1 cellular context compared by ENCODE assay signal in the genomic region with DNA sequence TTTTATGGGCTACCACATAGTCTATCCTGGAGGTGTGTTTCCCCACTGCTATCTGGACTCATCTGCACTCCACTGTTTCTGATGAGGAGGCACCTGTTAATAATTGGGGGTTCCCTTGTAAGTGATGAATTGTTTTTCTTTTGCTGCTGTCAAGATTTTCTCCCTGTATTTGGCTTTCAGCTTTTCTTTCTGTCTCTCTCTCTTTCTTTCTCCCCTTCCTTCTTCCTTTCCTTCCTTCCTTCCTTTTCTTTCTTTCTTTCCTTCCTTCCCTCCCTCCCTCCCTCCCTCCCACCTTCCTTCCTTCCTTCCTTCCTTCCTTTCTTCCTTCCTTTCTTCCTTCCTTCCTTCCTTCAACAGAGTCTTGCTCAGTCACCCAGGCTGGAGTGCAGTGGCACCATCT.
TF ChIP-seq lines count a peak whose summit lies in the region.

No MANE protein-coding gene starts in this region.

TF ChIP-seq in endothelial cell of umbilical vein, 7 proteins besides CTCF, POLR2A, EP300 and RAD21:
- no peak for TF ChIP-seq FOS (IDR thresholded peaks at IDR 0.05; ENCODE audit: borderline replicate concordance, insufficient read depth, low read length)
- no peak for TF ChIP-seq EZH2 (IDR thresholded peaks at IDR 0.05; ENCODE audit: borderline replicate concordance, low read depth, low read length, severe bottlenecking)
- TF ChIP-seq POLR2AphosphoS5 (IDR thresholded peaks at IDR 0.05; ENCODE audit: insufficient read depth, low read depth, low read length) = no peak
- no peak for TF ChIP-seq JUN (IDR thresholded peaks at IDR 0.05; ENCODE audit: borderline replicate concordance, insufficient read depth, insufficient read length, low read depth)
- TF ChIP-seq, protein P1, sequence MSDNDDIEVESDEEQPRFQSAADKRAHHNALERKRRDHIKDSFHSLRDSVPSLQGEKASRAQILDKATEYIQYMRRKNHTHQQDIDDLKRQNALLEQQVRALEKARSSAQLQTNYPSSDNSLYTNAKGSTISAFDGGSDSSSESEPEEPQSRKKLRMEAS (IDR thresholded peaks at IDR 0.05; ENCODE audit: insufficient read depth, insufficient read length) = no peak
- TF ChIP-seq GATA2 (IDR thresholded peaks at IDR 0.05; ENCODE audit: insufficient read depth, insufficient read length, low read depth, low read length) = no peak
- TF ChIP-seq MYC (IDR thresholded peaks at IDR 0.05; ENCODE audit: low read depth, low read length) = no peak
